Comparison of ENCODE assay signal across 12 cellular contexts in the genomic region with DNA sequence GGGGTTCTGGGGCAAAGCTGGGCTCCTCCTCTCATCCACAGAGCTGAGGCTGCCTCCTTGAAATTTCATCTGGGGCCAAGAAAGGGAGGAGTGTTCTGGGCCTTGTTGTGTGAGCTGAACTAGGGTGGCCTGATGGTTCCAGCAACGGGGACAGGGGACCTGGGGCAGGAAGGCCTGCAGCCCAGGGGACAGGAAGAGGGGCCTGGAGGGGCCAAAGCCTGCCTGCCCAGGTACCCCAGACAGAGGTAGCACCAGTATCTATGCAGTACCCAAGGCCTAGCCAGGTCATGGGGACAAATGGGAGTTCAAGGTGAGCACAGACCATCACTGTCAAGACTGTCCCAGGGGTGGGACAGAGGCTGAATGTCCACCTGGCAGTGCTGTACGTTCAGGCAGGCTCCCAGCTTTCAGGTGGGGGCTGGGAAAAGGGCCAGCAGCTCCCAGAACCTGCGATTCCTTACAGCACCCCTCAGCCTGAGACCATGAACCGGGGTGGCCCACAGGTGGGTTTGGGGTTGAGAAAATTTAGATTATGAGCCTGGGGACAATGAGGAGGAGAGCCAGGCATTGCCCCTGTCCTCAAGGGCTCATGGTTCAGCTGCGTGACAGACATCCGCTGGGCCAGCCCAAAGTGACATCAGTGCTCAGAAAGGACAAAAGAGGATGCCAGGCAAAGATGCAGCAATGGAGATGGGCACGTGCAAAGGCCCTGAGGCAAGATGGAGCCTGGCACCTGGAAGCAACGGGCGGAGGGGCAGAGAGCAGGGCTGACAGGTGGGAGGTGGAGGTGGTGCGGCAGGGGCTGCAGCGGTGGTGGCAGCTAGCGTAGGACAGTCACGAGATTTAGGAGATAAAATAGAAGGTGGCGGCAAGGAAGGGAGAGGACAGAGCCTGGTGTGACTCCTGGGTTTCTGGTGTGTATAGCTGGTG. TPM values are rescaled to one million over a fixed set of nuclear protein-coding genes. Genes with fewer than 3 reads are reported as not detected.
DNase-seq lines count a peak whose midpoint lies in the region; ATAC-seq and TF ChIP-seq lines count a peak whose summit lies in the region.
"Had no signal": no experiment of that assay in that cellular context is flagged by ENCODE, and none has a peak within 500 bp of the region (broad histone marks: within the 10 kb centered on the region; RNA-seq: fewer than 3 reads in every experiment).

No MANE protein-coding gene starts in this region.

- H3K4me1 Mint-ChIP-seq in type B pancreatic cell (ENCODE audit: unreplicated experiment) = peaks cover 9% of the 10 kb centered on the region

- TF ChIP-seq EP300 in upper lobe of left lung (IDR thresholded peaks at IDR 0.05) = no peak

- no peak for TF ChIP-seq CTCF in heart left ventricle (IDR thresholded peaks at IDR 0.05)
- no peak for TF ChIP-seq CTCF in right atrium auricular region (IDR thresholded peaks at IDR 0.05)
- no peak for TF ChIP-seq CTCF in WERI-Rb-1 (IDR thresholded peaks at IDR 0.05; ENCODE audit: low read depth, low read length)
- TF ChIP-seq CTCF in left lung (IDR thresholded peaks at IDR 0.05) = no peak
- no peak for TF ChIP-seq CTCF in type B pancreatic cell (conservative IDR thresholded peaks at IDR 0.05)
- no peak for TF ChIP-seq CTCF in upper lobe of left lung (IDR thresholded peaks at IDR 0.05)

- TF ChIP-seq POLR2A in heart left ventricle (IDR thresholded peaks at IDR 0.05) (no peak), upper lobe of left lung (IDR thresholded peaks at IDR 0.05) (no peak)

- ATAC-seq in heart left ventricle (no peak), left lung (no peak), GM21529 (IDR thresholded peaks at IDR 0.05; ENCODE audit: unreplicated experiment) (no peak), upper lobe of left lung (ENCODE audit: low FRiP score in 2 of 2) (no peak)

- H3K4me3 ChIP-seq in heart left ventricle = no peak overlapping the region
- no peak overlapping the region for H3K4me3 ChIP-seq in right atrium auricular region
- H3K4me3 ChIP-seq in WERI-Rb-1 (ENCODE audit: low read depth, low read length) = no peak overlapping the region
- no peak overlapping the region for H3K4me3 ChIP-seq in left lung
- no peak overlapping the region for H3K4me3 ChIP-seq in upper lobe of left lung
- H3K4me3 ChIP-seq: vagina had no signal

- peak overlapping the region in 4 of 12 donors; percentile 14 to 69 (median 24) for H3K27ac ChIP-seq in heart left ventricle
- no peak overlapping the region for H3K27ac ChIP-seq in right atrium auricular region
- H3K27ac ChIP-seq in WERI-Rb-1 = peak overlapping the region; percentile 29; the same call in 1 of the 2 replicates
- H3K27ac ChIP-seq in left lung = peak overlapping the region in 1 of 2 donors; percentile 28
- peak overlapping the region in 2 of 4 donors; percentile 42 to 60 for H3K27ac ChIP-seq in upper lobe of left lung
- H3K27ac ChIP-seq: vagina had no signal

- intact Hi-C loops in heart left ventricle (cut with DNase I) = loop anchor here (2.0 to 10.0 kb wide), 6 partner anchors 51 to 524 kb away; no protein-coding TSS in a partner anchor
- intact Hi-C loops in left lung (cut with DNase I) = no loop called here

- H3K36me3 ChIP-seq in heart left ventricle = peaks cover 0 to 19% (median 0%) of the 10 kb centered on the region in 9 donors
- no peaks in the 10 kb centered on the region for H3K36me3 ChIP-seq in right atrium auricular region
- no peaks in the 10 kb centered on the region for H3K36me3 ChIP-seq in WERI-Rb-1
- H3K36me3 ChIP-seq in left lung = peaks cover 0 to 42% of the 10 kb centered on the region in 2 donors
- H3K36me3 ChIP-seq in upper lobe of left lung = peaks cover 0 to 3% (median 0%) of the 10 kb centered on the region in 4 donors
- H3K36me3 ChIP-seq: vagina had no signal

- H3K27me3 ChIP-seq in heart left ventricle (no peaks in the 10 kb centered on the region), right atrium auricular region (no peaks in the 10 kb centered on the region), WERI-Rb-1 (ENCODE audit: insufficient read depth, low read depth, severe bottlenecking) (no peaks in the 10 kb centered on the region), left lung (no peaks in the 10 kb centered on the region), upper lobe of left lung (no peaks in the 10 kb centered on the region)
- H3K27me3 ChIP-seq: vagina had no signal

- H3K9me3 ChIP-seq in heart left ventricle (no peaks in the 10 kb centered on the region), right atrium auricular region (no peaks in the 10 kb centered on the region), WERI-Rb-1 (ENCODE audit: severe bottlenecking) (no peaks in the 10 kb centered on the region), left lung (no peaks in the 10 kb centered on the region), upper lobe of left lung (no peaks in the 10 kb centered on the region)
- H3K9me3 ChIP-seq: vagina had no signal

- H3K9me3 Mint-ChIP-seq in type B pancreatic cell = no peaks in the 10 kb centered on the region
- H3K9me3 Mint-ChIP-seq: nephron progenitor cell had no signal

- DNase-seq in heart left ventricle (peak in 3 of 5 donors; percentile 7 to 54 (median 14)), right atrium auricular region (ENCODE audit: low spot score) (no peak), WERI-Rb-1 (no peak), left lung (peak; percentile 31 to 41), type B pancreatic cell (ENCODE audit: extremely low spot score, unreplicated experiment) (peak; percentile 51), SKM-1 treated with dmso at 0.1 percent for 144 hours (lab: John Stamatoyannopoulos, UW; ENCODE audit: unreplicated experiment) (no peak), upper lobe of left lung (no peak)
- DNase-seq: NCI-H2227 treated with DMSO at 0.1 percent for 48 hours, nephron progenitor cell, OCI-M1 had no signal

- H3K4me1 ChIP-seq in heart left ventricle (peaks cover 0 to 53% (median 14%) of the 10 kb centered on the region in 12 donors), right atrium auricular region (peaks cover 0 to 13% of the 10 kb centered on the region in 2 donors), left lung (peaks cover 0 to 48% of the 10 kb centered on the region in 2 donors), upper lobe of left lung (peaks cover 0 to 17% (median 9%) of the 10 kb centered on the region in 4 donors)

- H3K36me3 Mint-ChIP-seq in type B pancreatic cell = no peaks in the 10 kb centered on the region

- 91 to 94% (median 93%) methylated on average over 14 of the region's 14 CpGs for WGBS in heart left ventricle, 4 donors
- 93% methylated on average over 11 to 14 of the region's 14 CpGs for WGBS in upper lobe of left lung, 2 donors

- peaks cover 13% of the 10 kb centered on the region for H3K27me3 Mint-ChIP-seq in type B pancreatic cell

- H3K27ac Mint-ChIP-seq in type B pancreatic cell = no peak overlapping the region
- H3K27ac Mint-ChIP-seq: nephron progenitor cell had no signal

- no peak overlapping the region for H3K4me3 Mint-ChIP-seq in type B pancreatic cell
- H3K4me3 Mint-ChIP-seq: nephron progenitor cell had no signal

RNA-seq across cellular contexts. Expression of a gene that starts 28.0 kb away (rescaled TPM):
- total RNA-seq in heart left ventricle = 10 to 100 TPM in 2 of 9 donors, 1 to 10 TPM in 7; 1.3 to 17.2 (median 2.9) TPM
- 1 to 10 TPM; 2.9 to 3.2 TPM for polyA plus RNA-seq in heart left ventricle
- total RNA-seq in right atrium auricular region = 1 to 10 TPM; 1.9 to 2.3 TPM
- 10 to 100 TPM in 1 of 2 donors, 1 to 10 TPM in 1; 9.1 to 52.9 TPM for total RNA-seq in left lung
- total RNA-seq in type B pancreatic cell (ENCODE audit: low replicate concordance) = 0.77 TPM in 1 of 2 replicates, not detected in the other
- 10 to 100 TPM in 5 of 6 donors, 1 to 10 TPM in 1; 7.0 to 69.1 (median 20.2) TPM for total RNA-seq in upper lobe of left lung

RNA-seq across cellular contexts. Expression of a gene that starts 48.0 kb away (rescaled TPM):
- 100 to 1,000 TPM in 8 of 9 donors, 10 to 100 TPM in 1; 90.4 to 218 (median 133) TPM for total RNA-seq in heart left ventricle
- 100 to 1,000 TPM in 1 of 2 donors, 10 to 100 TPM in 1; 58.1 to 247 TPM for polyA plus RNA-seq in heart left ventricle
- 100 to 1,000 TPM; 191 to 361 TPM for total RNA-seq in right atrium auricular region
- total RNA-seq in left lung = 100 to 1,000 TPM; 385 to 645 TPM
- 288 and 377 TPM in 2 replicates for total RNA-seq in type B pancreatic cell (ENCODE audit: low replicate concordance)
- total RNA-seq in upper lobe of left lung = 100 to 1,000 TPM in 5 of 6 donors, 10 to 100 TPM in 1; 97.4 to 742 (median 396) TPM

Comparison
In these comparisons a context has a peak if more than half of its experiments do, and no peak if none do; other contexts are left out.
1. DNase-seq: peak in heart left ventricle (3 of 5), left lung (2 of 2) and type B pancreatic cell (single experiment); none in right atrium auricular region (single experiment), WERI-Rb-1 (single experiment), SKM-1 treated with dmso at 0.1 percent for 144 hours (single experiment) and upper lobe of left lung (0 of 2).
2. intact Hi-C loops: an anchor here in heart left ventricle (2.0 to 10.0 kb wide); none called in left lung.